In the genomic region with DNA sequence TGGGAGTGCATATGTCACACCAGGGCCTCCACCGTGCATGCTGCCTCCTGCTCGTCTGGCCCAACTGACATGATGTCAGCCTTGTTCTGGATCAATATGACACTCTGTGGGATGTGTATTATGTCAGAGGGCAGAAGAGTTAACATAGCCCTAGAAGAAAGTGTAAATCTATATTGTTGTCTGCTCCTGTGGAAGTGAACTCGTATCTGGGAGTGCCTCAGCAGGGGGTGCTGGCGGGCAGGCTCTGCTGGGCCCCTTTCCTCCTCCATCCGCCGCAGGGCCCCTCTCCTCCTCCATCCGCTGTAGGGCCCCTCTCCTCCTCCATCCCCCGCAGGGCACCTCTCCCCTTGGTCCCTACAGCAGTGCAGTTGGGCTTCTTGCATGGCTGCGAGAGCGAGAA, we compare ENCODE assay signal across 21 cellular contexts.
DNase-seq lines count a peak whose midpoint lies in the region; ATAC-seq and TF ChIP-seq lines count a peak whose summit lies in the region.
"Had no signal": no experiment of that assay in that cellular context is flagged by ENCODE, and none has a peak within 500 bp of the region (broad histone marks: within the 10 kb centered on the region; RNA-seq: fewer than 3 reads in every experiment).

No MANE protein-coding gene starts in this region.

- H3K27me3 Mint-ChIP-seq in T-helper 17 cell: peaks cover 18% of the 10 kb centered on the region
- no peaks in the 10 kb centered on the region for H3K27me3 Mint-ChIP-seq in neural crest cell (ENCODE audit: low read depth)
- H3K27me3 Mint-ChIP-seq: B cell; CD4-positive, alpha-beta T cell had no signal

- H3K36me3 Mint-ChIP-seq in T-helper 17 cell (ENCODE audit: low read depth) (no peaks in the 10 kb centered on the region), neural crest cell (ENCODE audit: low read depth) (no peaks in the 10 kb centered on the region)
- H3K36me3 Mint-ChIP-seq: CD8-positive, alpha-beta memory T cell had no signal

- peak overlapping the region; percentile 8 for H3K4me3 Mint-ChIP-seq in T-helper 17 cell
- H3K4me3 Mint-ChIP-seq in neural crest cell: no peak overlapping the region
- H3K4me3 Mint-ChIP-seq: B cell; CD4-positive, alpha-beta T cell; CD8-positive, alpha-beta memory T cell; HFFc6 had no signal

- H3K27ac ChIP-seq in right atrium auricular region: no peak overlapping the region
- H3K27ac ChIP-seq: 22Rv1, BLaER1, C4-2B, GM23248 had no signal

- no peak overlapping the region for H3K4me3 ChIP-seq in right atrium auricular region
- H3K4me3 ChIP-seq: BLaER1, GM12878, GM23248 had no signal

- H3K4me1 Mint-ChIP-seq in T-helper 17 cell (no peaks in the 10 kb centered on the region), neural crest cell (no peaks in the 10 kb centered on the region)
- H3K4me1 Mint-ChIP-seq: B cell; CD8-positive, alpha-beta memory T cell had no signal

- DNase-seq in Right ventricle myocardium inferior (ENCODE audit: missing footprints) (peak; percentile 4), right atrium auricular region (ENCODE audit: low spot score) (no peak), T-helper 17 cell (no peak), neural crest cell (ENCODE audit: low read depth, low spot score) (no peak), CD1c-positive myeloid dendritic cell (ENCODE audit: extremely low spot score) (no peak), NCI-H510A (lab: John Stamatoyannopoulos, UW) (no peak)
- DNase-seq: CD4-positive, alpha-beta T cell; CD8-positive, alpha-beta memory T cell; DMS 273 treated with DMSO at 0.1 percent for 48 hours; DMS79; EL; GDM1; GM23248; H7; HFFc6 had no signal

- ATAC-seq in Right ventricle myocardium inferior: no peak
- ATAC-seq in T-helper 17 cell: no peak
- ATAC-seq: GM12878, HCT116 had no signal

- TF ChIP-seq CTCF in right atrium auricular region (IDR thresholded peaks at IDR 0.05): no peak
- no peak for TF ChIP-seq CTCF in neural crest cell (conservative IDR thresholded peaks at IDR 0.05)

- intact Hi-C loops in Right ventricle myocardium inferior (cut with DNase I): no loop called here

- H3K27me3 ChIP-seq in right atrium auricular region: no peaks in the 10 kb centered on the region
- H3K27me3 ChIP-seq: BLaER1 had no signal

- H3K9me3 ChIP-seq in right atrium auricular region (no peaks in the 10 kb centered on the region), T-helper 17 cell (ENCODE audit: control insufficient read depth, low read length, poor library complexity, severe bottlenecking) (no peaks in the 10 kb centered on the region)
- H3K9me3 ChIP-seq: BLaER1 had no signal

- no peaks in the 10 kb centered on the region for H3K9me3 Mint-ChIP-seq in neural crest cell
- H3K9me3 Mint-ChIP-seq: CD4-positive, alpha-beta T cell; CD8-positive, alpha-beta memory T cell had no signal

- no peak overlapping the region for H3K27ac Mint-ChIP-seq in T-helper 17 cell
- peak overlapping the region; percentile 35 for H3K27ac Mint-ChIP-seq in neural crest cell (ENCODE audit: unreplicated experiment)
- H3K27ac Mint-ChIP-seq: B cell; CD4-positive, alpha-beta T cell; CD8-positive, alpha-beta memory T cell; HFFc6 had no signal

- H3K4me1 ChIP-seq in right atrium auricular region: no peaks in the 10 kb centered on the region
- H3K4me1 ChIP-seq: BLaER1 had no signal

- no peaks in the 10 kb centered on the region for H3K36me3 ChIP-seq in right atrium auricular region
- H3K36me3 ChIP-seq: BLaER1 had no signal
